Comparison of ENCODE assay signal across 19 cellular contexts in genomic region chr6:2771021-2771558, GRCh38.
"Had no signal": no experiment of that assay in that cellular context is flagged by ENCODE, and none has a peak within 500 bp of the region (broad histone marks: within the 10 kb centered on the region; RNA-seq: fewer than 3 reads in every experiment).

No MANE protein-coding gene starts in this region.

- H3K9me3 Mint-ChIP-seq: activated T-helper 17 cell treated with anti-CD3 and anti-CD28 coated beads, Interleukin-2, amount 50 U/mL, for 72 hours; endodermal cell; naive B cell had no signal

- DNase-seq: activated CD4-positive, alpha-beta T cell treated with anti-CD3 and anti-CD28 coated beads for 1 hour; activated CD4-positive, alpha-beta T cell treated with anti-CD3 and anti-CD28 coated beads, Interleukin-2, amount 50 U/mL, for 4 hours; activated naive CD4-positive, alpha-beta T cell treated with Interleukin-2 at 50 U/mL for 16 hours; dorsolateral prefrontal cortex; endodermal cell; heart right ventricle; midbrain; naive B cell; stimulated activated CD4-positive, alpha-beta T cell treated with anti-CD3 and anti-CD28 coated beads, Interleukin-4, amount 100 ng/mL, for 4 hours; stimulated activated CD8-positive, alpha-beta memory T cell treated with anti-CD3 and anti-CD28 coated beads, Interleukin-4, amount 100 ng/mL, for 48 hours; stimulated activated naive CD4-positive, alpha-beta T cell treated with Interleukin-2 at 50 U/mL for 16 hours had no signal

- H3K27me3 ChIP-seq: cardiac muscle cell, dorsolateral prefrontal cortex, gastroesophageal sphincter, heart right ventricle, suprapubic skin had no signal

- H3K4me3 Mint-ChIP-seq: activated T-helper 17 cell treated with anti-CD3 and anti-CD28 coated beads, Interleukin-2, amount 50 U/mL, for 72 hours had no signal

- H3K4me3 ChIP-seq: cardiac muscle cell, gastroesophageal sphincter, lung, smooth muscle cell, suprapubic skin had no signal

- ATAC-seq: activated T-helper 17 cell treated with anti-CD3 and anti-CD28 coated beads, Interleukin-2, amount 50 U/mL, for 72 hours; gastroesophageal sphincter had no signal

- H3K36me3 ChIP-seq: cardiac muscle cell had no signal

- H3K27me3 Mint-ChIP-seq: activated T-helper 17 cell treated with anti-CD3 and anti-CD28 coated beads, Interleukin-2, amount 50 U/mL, for 72 hours; naive B cell had no signal

- H3K9me3 ChIP-seq: gastroesophageal sphincter, heart right ventricle, suprapubic skin had no signal

- H3K27ac Mint-ChIP-seq: activated T-helper 17 cell treated with anti-CD3 and anti-CD28 coated beads, Interleukin-2, amount 50 U/mL, for 72 hours; endodermal cell had no signal

- H3K27ac ChIP-seq: cardiac muscle cell, gastroesophageal sphincter, parathyroid adenoma, suprapubic skin, VCaP had no signal
